ENCODE assay signal across 9 cellular contexts in genomic region chr10:44932338-44933116, GRCh38. TPM values are rescaled to one million over a fixed set of nuclear protein-coding genes. Genes with fewer than 3 reads are reported as not detected.
DNase-seq lines count a peak whose midpoint lies in the region; ATAC-seq and TF ChIP-seq lines count a peak whose summit lies in the region.
"Had no signal": no experiment of that assay in that cellular context is flagged by ENCODE, and none has a peak within 500 bp of the region (broad histone marks: within the 10 kb centered on the region; RNA-seq: fewer than 3 reads in every experiment).

No MANE protein-coding gene starts in this region.

- H3K9me3 ChIP-seq in CD8-positive, alpha-beta memory T cell (ENCODE audit: low read length) = no peaks in the 10 kb centered on the region

- peaks cover 0 to 4% (median 0%) of the 10 kb centered on the region in 3 donors for H3K4me1 Mint-ChIP-seq in CD8-positive, alpha-beta memory T cell

- H3K4me1 ChIP-seq in CD8-positive, alpha-beta memory T cell (ENCODE audit: insufficient read depth, low read length) = no peaks in the 10 kb centered on the region

- no peaks in the 10 kb centered on the region for H3K36me3 ChIP-seq in CD8-positive, alpha-beta memory T cell (ENCODE audit: insufficient read depth, low read length)

- POLR2A ChIA-PET in CD8-positive, alpha-beta memory T cell (lab: Charles Lee) = no interaction called here

- H3K27me3 ChIP-seq in CD8-positive, alpha-beta memory T cell (ENCODE audit: insufficient read depth, low read length, poor library complexity, severe bottlenecking) = no peaks in the 10 kb centered on the region

- TF ChIP-seq CTCF in epithelial cell of esophagus (IDR thresholded peaks at IDR 0.05; ENCODE audit: insufficient read depth, low read depth, low read length, missing control alignments) = peak; percentile 94

- H3K9me3 Mint-ChIP-seq in CD8-positive, alpha-beta memory T cell = no peaks in the 10 kb centered on the region
- H3K9me3 Mint-ChIP-seq: dendritic cell treated with granulocyte-macrophage colony-stimulating factor and Interleukin-4, amounts not matched to agents 40 ng/mL and 50 ng/mL, for 4 days had no signal

- H3K27me3 Mint-ChIP-seq in CD8-positive, alpha-beta memory T cell = peaks cover 3 to 4% of the 10 kb centered on the region in 2 donors

- no peak overlapping the region for H3K4me3 Mint-ChIP-seq in CD8-positive, alpha-beta memory T cell
- H3K4me3 Mint-ChIP-seq: dendritic cell treated with granulocyte-macrophage colony-stimulating factor and Interleukin-4, amounts not matched to agents 40 ng/mL and 50 ng/mL, for 4 days had no signal

- H3K27ac ChIP-seq in CD8-positive, alpha-beta memory T cell (ENCODE audit: low read depth, low read length) = no peak overlapping the region

- H3K36me3 Mint-ChIP-seq in CD8-positive, alpha-beta memory T cell = no peaks in the 10 kb centered on the region

- peak; percentile 69 to 86 (median 76) for DNase-seq in CD8-positive, alpha-beta memory T cell
- peak; percentile 63 for DNase-seq in GM19240 (ENCODE audit: insufficient read length, low spot score)
- DNase-seq in NK-92 treated with Interleukin-12 subunit alpha and Interleukin-12 subunit beta, amount 100 ng/mL, for 24 hours (lab: John Stamatoyannopoulos, UW) = peak; percentile 72
- DNase-seq in activated CD8-positive, alpha-beta memory T cell treated with anti-CD3 and anti-CD28 coated beads, Interleukin-2, amount 50 U/mL, for 1 hour (ENCODE audit: extremely low read depth) = peak; percentile 57
- DNase-seq in epithelial cell of esophagus (ENCODE audit: low read depth) = peak; percentile 74
- peak; percentile 90 for DNase-seq in mucosa of gallbladder (ENCODE audit: low spot score)
- DNase-seq in stimulated activated CD8-positive, alpha-beta memory T cell treated with anti-CD3 and anti-CD28 coated beads, Interleukin-7, amount 100 ng/mL, for 1 hour (ENCODE audit: low read depth in 2 of 2) = peak; percentile 51 to 70

- H3K4me3 ChIP-seq in CD8-positive, alpha-beta memory T cell (ENCODE audit: low read length) = no peak overlapping the region
- no peak overlapping the region for H3K4me3 ChIP-seq in epithelial cell of esophagus (ENCODE audit: low read length)

- CTCF ChIA-PET in CD8-positive, alpha-beta memory T cell (lab: Charles Lee) = interaction anchor here (0.6 to 3.4 kb wide), 18 partner anchors 11 to 72 kb away, joined by 3 to 36 read pairs (median 6); partner anchors contain the start of genes DEPP1, RASSF4 and TMEM72

- no peak overlapping the region for H3K27ac Mint-ChIP-seq in CD8-positive, alpha-beta memory T cell
- H3K27ac Mint-ChIP-seq: dendritic cell treated with granulocyte-macrophage colony-stimulating factor and Interleukin-4, amounts not matched to agents 40 ng/mL and 50 ng/mL, for 4 days had no signal

- ATAC-seq in HG03280 (IDR thresholded peaks at IDR 0.05; ENCODE audit: unreplicated experiment) = peak; percentile 96

RNA-seq across cellular contexts. Expression of gene TMEM72, which starts 21.4 kb away (rescaled TPM):
- total RNA-seq in CD8-positive, alpha-beta memory T cell = not detected
- not detected for polyA plus RNA-seq in CD8-positive, alpha-beta memory T cell
- not detected for total RNA-seq in mucosa of gallbladder

RNA-seq across cellular contexts. Expression of gene RASSF4, which starts 27.1 kb away (rescaled TPM):
- total RNA-seq in CD8-positive, alpha-beta memory T cell = 1 to 10 TPM; 2.8 TPM
- polyA plus RNA-seq in CD8-positive, alpha-beta memory T cell = 0.85 TPM
- total RNA-seq in mucosa of gallbladder = 41.9 TPM

RNA-seq across cellular contexts. Expression of gene DEPP1, which starts 46.1 kb away (rescaled TPM):
- total RNA-seq in CD8-positive, alpha-beta memory T cell = under 1 TPM in 1 of 2 experiments, not detected in 1; 0.11 TPM
- polyA plus RNA-seq in CD8-positive, alpha-beta memory T cell = not detected
- 45.8 TPM for total RNA-seq in mucosa of gallbladder

Comparison
In these comparisons a context has a peak if more than half of its experiments do, and no peak if none do; other contexts are left out.
1. RNA of gene RASSF4, which starts 27.1 kb away (total RNA-seq): 41.9 TPM in mucosa of gallbladder (single experiment); 2.8 TPM in CD8-positive, alpha-beta memory T cell; every median in the first group is over 10 times any median in the second.
2. RNA of gene DEPP1, which starts 46.1 kb away (total RNA-seq): 45.8 TPM in mucosa of gallbladder (single experiment); 0.11 TPM in CD8-positive, alpha-beta memory T cell; every median in the first group is over 10 times any median in the second.
3. Peak in every context shown above with its lines, with median percentiles within 50 percentile points of each other: DNase-seq.